9 cellular contexts compared by ENCODE assay signal in genomic region chr18:57974585-57974984, GRCh38.
"Had no signal": no experiment of that assay in that cellular context is flagged by ENCODE, and none has a peak within 500 bp of the region (broad histone marks: within the 10 kb centered on the region; RNA-seq: fewer than 3 reads in every experiment).

No MANE protein-coding gene starts in this region.

- H3K4me3 ChIP-seq: GM23338, K562 had no signal

- H3K27ac ChIP-seq: HL-60 had no signal

- H3K4me3 Mint-ChIP-seq: GM23338, H9 had no signal

- H3K9me3 Mint-ChIP-seq: GM23338, H9 had no signal

- H3K4me2 ChIP-seq: GM23338 had no signal

- H3K27ac Mint-ChIP-seq: GM23338 had no signal

- DNase-seq: H9, HCEC 1CT, IMR-90, KG1 had no signal

- ATAC-seq: GM23338, K562 had no signal

- FAIRE-seq: H1, H54, K562 had no signal
